Comparison of ENCODE assay signal across 20 cellular contexts in genomic region chr2:28647682-28648081, GRCh38.
A peak's percentile ranks its signal among the peaks of the same experiment; 100 is the strongest.
DNase-seq lines count a peak whose midpoint lies in the region; ATAC-seq, FAIRE-seq and TF ChIP-seq lines count a peak whose summit lies in the region.
"Had no signal": no experiment of that assay in that cellular context is flagged by ENCODE, and none has a peak within 500 bp of the region (broad histone marks: within the 10 kb centered on the region; RNA-seq: fewer than 3 reads in every experiment).

No MANE protein-coding gene starts in this region.

- H3K27me3 Mint-ChIP-seq in stimulated activated naive B cell treated with anti-CD40 and anti-IgM and Interleukin-4, amounts not matched to agents 10 μg/mL and 1 μg/mL and 100 μg/mL, for 72 hours, result no peaks in the 10 kb centered on the region
- no peaks in the 10 kb centered on the region for H3K27me3 Mint-ChIP-seq in naive thymus-derived CD8-positive, alpha-beta T cell
- H3K27me3 Mint-ChIP-seq: activated naive CD4-positive, alpha-beta T cell treated with anti-CD3 and anti-CD28 coated beads, Interleukin-2, amount 50 U/mL, for 24 hours had no signal

- TF ChIP-seq POLR2A in gastroesophageal sphincter (IDR thresholded peaks at IDR 0.05), result no peak

- no peaks in the 10 kb centered on the region for H3K9me3 Mint-ChIP-seq in stimulated activated naive B cell treated with anti-CD40 and anti-IgM and Interleukin-4, amounts not matched to agents 10 μg/mL and 1 μg/mL and 100 μg/mL, for 72 hours
- no peaks in the 10 kb centered on the region for H3K9me3 Mint-ChIP-seq in naive thymus-derived CD8-positive, alpha-beta T cell
- H3K9me3 Mint-ChIP-seq: activated naive CD4-positive, alpha-beta T cell treated with anti-CD3 and anti-CD28 coated beads, Interleukin-2, amount 50 U/mL, for 24 hours; dendritic cell treated with granulocyte-macrophage colony-stimulating factor and Interleukin-4, amounts not matched to agents 40 ng/mL and 50 ng/mL, for 4 days; nephron progenitor cell had no signal

- FAIRE-seq in RCC 7860 (lab: Jason Lieb, UNC), result no peak

- no peaks in the 10 kb centered on the region for H3K27me3 ChIP-seq in gastroesophageal sphincter

- DNase-seq in RCC 7860 (ENCODE audit: low spot score) (peak; percentile 36), putamen (ENCODE audit: low spot score) (no peak), hippocampal formation (lab: John Stamatoyannopoulos, UW) (no peak)
- DNase-seq in stimulated activated naive B cell treated with anti-CD40 and anti-IgM and Interleukin-4, amounts not matched to agents 10 μg/mL and 1 μg/mL and 100 μg/mL, for 72 hours, result no peak
- DNase-seq in naive thymus-derived CD8-positive, alpha-beta T cell, result no peak
- DNase-seq in stimulated activated CD4-positive, alpha-beta T cell treated with anti-CD3 and anti-CD28 coated beads, Interleukin-4, amount 100 ng/mL, for 24 hours, result no peak
- DNase-seq: activated CD4-positive, alpha-beta T cell treated with anti-CD3 and anti-CD28 coated beads, Interleukin-2, amount 50 U/mL, for 4 hours; activated T-cell treated with anti-CD3 and anti-CD28 coated beads, Interleukin-2, amount 50 U/mL, for 1 hour; GDM1; H7; NCI-H1417; NCI-H2171 treated with DMSO at 0.1 percent for 48 hours; NCI-H748 treated with DMSO at 0.1 percent for 48 hours; nephron progenitor cell had no signal

- H3K4me3 ChIP-seq in gastroesophageal sphincter, result no peak overlapping the region

- POLR2A ChIA-PET in naive thymus-derived CD8-positive, alpha-beta T cell (lab: Charles Lee), result no interaction called here

- no peaks in the 10 kb centered on the region for H3K36me3 ChIP-seq in gastroesophageal sphincter

- TF ChIP-seq CTCF in gastroesophageal sphincter (IDR thresholded peaks at IDR 0.05), result no peak

- TF ChIP-seq EP300 in gastroesophageal sphincter (IDR thresholded peaks at IDR 0.05), result no peak

- H3K27ac ChIP-seq in gastroesophageal sphincter, result peak overlapping the region; percentile 50 to 97 (median 93)
- H3K27ac ChIP-seq: KMS-11 had no signal

- no peaks in the 10 kb centered on the region for H3K36me3 Mint-ChIP-seq in stimulated activated naive B cell treated with anti-CD40 and anti-IgM and Interleukin-4, amounts not matched to agents 10 μg/mL and 1 μg/mL and 100 μg/mL, for 72 hours
- H3K36me3 Mint-ChIP-seq in naive thymus-derived CD8-positive, alpha-beta T cell, result no peaks in the 10 kb centered on the region
- H3K36me3 Mint-ChIP-seq: activated naive CD4-positive, alpha-beta T cell treated with anti-CD3 and anti-CD28 coated beads, Interleukin-2, amount 50 U/mL, for 24 hours; brain had no signal

- H3K9me3 ChIP-seq in gastroesophageal sphincter, result no peaks in the 10 kb centered on the region

- 70 to 79% methylated on average over 4 of the region's 4 CpGs for WGBS in gastroesophageal sphincter (ENCODE audit: low coverage in 1 of 2), 2 donors

- no peak overlapping the region for H3K4me3 Mint-ChIP-seq in stimulated activated naive B cell treated with anti-CD40 and anti-IgM and Interleukin-4, amounts not matched to agents 10 μg/mL and 1 μg/mL and 100 μg/mL, for 72 hours
- H3K4me3 Mint-ChIP-seq in naive thymus-derived CD8-positive, alpha-beta T cell, result no peak overlapping the region
- H3K4me3 Mint-ChIP-seq: activated naive CD4-positive, alpha-beta T cell treated with anti-CD3 and anti-CD28 coated beads, Interleukin-2, amount 50 U/mL, for 24 hours; brain; dendritic cell treated with granulocyte-macrophage colony-stimulating factor and Interleukin-4, amounts not matched to agents 40 ng/mL and 50 ng/mL, for 4 days; nephron progenitor cell had no signal

- H3K27ac Mint-ChIP-seq in stimulated activated naive B cell treated with anti-CD40 and anti-IgM and Interleukin-4, amounts not matched to agents 10 μg/mL and 1 μg/mL and 100 μg/mL, for 72 hours, result no peak overlapping the region
- peak overlapping the region in 1 of 10 donors; percentile 4 for H3K27ac Mint-ChIP-seq in naive thymus-derived CD8-positive, alpha-beta T cell
- H3K27ac Mint-ChIP-seq: nephron progenitor cell had no signal

- H3K4me1 Mint-ChIP-seq in stimulated activated naive B cell treated with anti-CD40 and anti-IgM and Interleukin-4, amounts not matched to agents 10 μg/mL and 1 μg/mL and 100 μg/mL, for 72 hours, result peaks cover 27 to 33% of the 10 kb centered on the region in 2 donors
- peaks cover 0 to 5% (median 1%) of the 10 kb centered on the region in 4 donors for H3K4me1 Mint-ChIP-seq in naive thymus-derived CD8-positive, alpha-beta T cell

- H3K4me1 ChIP-seq in gastroesophageal sphincter, result peaks cover 15 to 76% (median 17%) of the 10 kb centered on the region in 3 donors

- peak; percentile 45 for ATAC-seq in GM19035 (IDR thresholded peaks at IDR 0.05; ENCODE audit: unreplicated experiment)
- no peak for ATAC-seq in gastroesophageal sphincter
- peak; percentile 43 to 66 for ATAC-seq in stimulated activated naive B cell treated with anti-CD40 and anti-IgM and Interleukin-4, amounts not matched to agents 10 μg/mL and 1 μg/mL and 100 μg/mL, for 72 hours (replicated peaks)
- ATAC-seq in naive thymus-derived CD8-positive, alpha-beta T cell, result no peak

Comparison
In these comparisons a context has a peak if more than half of its experiments do, and no peak if none do; other contexts are left out.
1. ATAC-seq: peak in GM19035 (single experiment) and stimulated activated naive B cell treated with anti-CD40 and anti-IgM and Interleukin-4, amounts not matched to agents 10 μg/mL and 1 μg/mL and 100 μg/mL, for 72 hours (2 of 2); none in gastroesophageal sphincter (single experiment) and naive thymus-derived CD8-positive, alpha-beta T cell (0 of 2).